In genomic region chr15:56996093-56996492, GRCh38 we compare ENCODE assay signal across 1 cellular context.
TF ChIP-seq lines count a peak whose summit lies in the region.

No MANE protein-coding gene starts in this region.

TF ChIP-seq in WTC11, 78 proteins besides CTCF, POLR2A, EP300 and RAD21 (continued from another document):
- TF ChIP-seq HMGXB4 (CRISPR knock-in tag; IDR thresholded peaks at IDR 0.05) (no peak), ZNF317 (CRISPR knock-in tag; IDR thresholded peaks at IDR 0.05; ENCODE audit: borderline replicate concordance, low read depth) (no peak), E2F4 (CRISPR knock-in tag; IDR thresholded peaks at IDR 0.05; ENCODE audit: borderline replicate concordance, low read depth) (no peak), KAT7 (CRISPR knock-in tag; IDR thresholded peaks at IDR 0.05; ENCODE audit: borderline replicate concordance) (no peak), ZNF121 (CRISPR knock-in tag; IDR thresholded peaks at IDR 0.05) (no peak), TP53 (CRISPR knock-in tag; IDR thresholded peaks at IDR 0.05) (no peak), ZNF138 (CRISPR knock-in tag; conservative IDR thresholded peaks at IDR 0.05) (no peak), HMGA2 (CRISPR knock-in tag; IDR thresholded peaks at IDR 0.05) (no peak), NFYB (CRISPR knock-in tag; conservative IDR thresholded peaks at IDR 0.05; ENCODE audit: low read depth) (no peak), IRF1 (CRISPR knock-in tag; IDR thresholded peaks at IDR 0.05) (no peak), TEAD4 (CRISPR knock-in tag; IDR thresholded peaks at IDR 0.05) (no peak)
TF ChIP-seq in WTC11: peak in this region for 0.
